ENCODE assay signal across 17 cellular contexts in genomic region chr2:28335666-28336065, GRCh38.
"Had no signal": no experiment of that assay in that cellular context is flagged by ENCODE, and none has a peak within 500 bp of the region (broad histone marks: within the 10 kb centered on the region; RNA-seq: fewer than 3 reads in every experiment).

No MANE protein-coding gene starts in this region.

- H3K27ac Mint-ChIP-seq: activated CD4-positive, alpha-beta T cell treated with anti-CD3 and anti-CD28 coated beads, Interleukin-2, amount 10 ng/mL, durations not matched to agents 24 days and 14 days; activated naive CD4-positive, alpha-beta T cell treated with anti-CD3 and anti-CD28 coated beads for 36 hours; activated naive CD8-positive, alpha-beta T cell treated with anti-CD3 and anti-CD28 coated beads, Interleukin-2, amount 50 U/mL, for 24 hours; activated T-cell treated with anti-CD3 and anti-CD28 coated beads, Interleukin-2, amount 50 U/mL, for 24 hours; activated T-helper 2 cell treated with anti-CD3 and anti-CD28 coated beads, Interferon-gamma antibody, Interleukin-2, Interleukin-4, amounts not matched to agents 10 μg/mL and 5 μg/mL and 100 μg/mL, durations not matched to agents 14 hours and 24 hours and 36 hours; memory B cell; stimulated activated memory B cell treated with anti-CD40 and anti-IgM and Interleukin-4, amounts not matched to agents 10 μg/mL and 1 μg/mL and 100 μg/mL, for 72 hours had no signal

- H3K9me3 Mint-ChIP-seq: activated naive CD4-positive, alpha-beta T cell treated with anti-CD3 and anti-CD28 coated beads for 36 hours; activated naive CD8-positive, alpha-beta T cell treated with anti-CD3 and anti-CD28 coated beads, Interleukin-2, amount 50 U/mL, for 24 hours; activated T-cell treated with anti-CD3 and anti-CD28 coated beads, Interleukin-2, amount 50 U/mL, for 24 hours; activated T-helper 2 cell treated with anti-CD3 and anti-CD28 coated beads, Interferon-gamma antibody, Interleukin-2, Interleukin-4, amounts not matched to agents 10 μg/mL and 5 μg/mL and 100 μg/mL, durations not matched to agents 14 hours and 24 hours and 36 hours; memory B cell; stimulated activated memory B cell treated with anti-CD40 and anti-IgM and Interleukin-4, amounts not matched to agents 10 μg/mL and 1 μg/mL and 100 μg/mL, for 72 hours had no signal

- H3K36me3 ChIP-seq: brain microvascular endothelial cell, sigmoid colon, thyroid gland had no signal

- H3K4me1 ChIP-seq: parathyroid adenoma, thyroid gland had no signal

- H3K4me1 Mint-ChIP-seq: activated CD4-positive, alpha-beta T cell treated with anti-CD3 and anti-CD28 coated beads, Interleukin-2, amount 10 ng/mL, durations not matched to agents 24 days and 14 days; activated naive CD8-positive, alpha-beta T cell treated with anti-CD3 and anti-CD28 coated beads, Interleukin-2, amount 50 U/mL, for 24 hours; memory B cell; stimulated activated memory B cell treated with anti-CD40 and anti-IgM and Interleukin-4, amounts not matched to agents 10 μg/mL and 1 μg/mL and 100 μg/mL, for 72 hours had no signal

- H3K4me3 Mint-ChIP-seq: activated CD4-positive, alpha-beta T cell treated with anti-CD3 and anti-CD28 coated beads, Interleukin-2, amount 10 ng/mL, durations not matched to agents 24 days and 14 days; activated CD8-positive, alpha-beta T cell treated with anti-CD3 and anti-CD28 coated beads, Interleukin-2, amount 10 ng/mL, durations not matched to agents 7 days and 5 days; activated naive CD4-positive, alpha-beta T cell treated with anti-CD3 and anti-CD28 coated beads for 36 hours; activated naive CD8-positive, alpha-beta T cell treated with anti-CD3 and anti-CD28 coated beads, Interleukin-2, amount 50 U/mL, for 24 hours; activated T-cell treated with anti-CD3 and anti-CD28 coated beads, Interleukin-2, amount 50 U/mL, for 24 hours; memory B cell; naive thymus-derived CD8-positive, alpha-beta T cell; stimulated activated memory B cell treated with anti-CD40 and anti-IgM and Interleukin-4, amounts not matched to agents 10 μg/mL and 1 μg/mL and 100 μg/mL, for 72 hours had no signal

- H2AFZ ChIP-seq: parathyroid adenoma had no signal

- H3K79me2 ChIP-seq: parathyroid adenoma had no signal

- H3K27me3 Mint-ChIP-seq: activated CD4-positive, alpha-beta T cell treated with anti-CD3 and anti-CD28 coated beads, Interleukin-2, amount 10 ng/mL, durations not matched to agents 24 days and 14 days; activated naive CD8-positive, alpha-beta T cell treated with anti-CD3 and anti-CD28 coated beads, Interleukin-2, amount 50 U/mL, for 24 hours; activated T-cell treated with anti-CD3 and anti-CD28 coated beads, Interleukin-2, amount 50 U/mL, for 24 hours; memory B cell; naive thymus-derived CD8-positive, alpha-beta T cell; stimulated activated memory B cell treated with anti-CD40 and anti-IgM and Interleukin-4, amounts not matched to agents 10 μg/mL and 1 μg/mL and 100 μg/mL, for 72 hours had no signal

- H3K9me3 ChIP-seq: sigmoid colon, thyroid gland had no signal

- H3K27ac ChIP-seq: brain microvascular endothelial cell, coronary artery, parathyroid adenoma, sigmoid colon, thyroid gland had no signal

- DNase-seq: activated CD4-positive, alpha-beta T cell treated with anti-CD3 and anti-CD28 coated beads, Interleukin-2, amount 10 ng/mL, durations not matched to agents 24 days and 14 days; activated CD8-positive, alpha-beta T cell treated with anti-CD3 and anti-CD28 coated beads, Interleukin-2, amount 10 ng/mL, durations not matched to agents 7 days and 5 days; activated naive CD4-positive, alpha-beta T cell treated with anti-CD3 and anti-CD28 coated beads for 36 hours; activated naive CD8-positive, alpha-beta T cell treated with anti-CD3 and anti-CD28 coated beads, Interleukin-2, amount 50 U/mL, for 24 hours; activated T-cell treated with anti-CD3 and anti-CD28 coated beads, Interleukin-2, amount 50 U/mL, for 24 hours; anterior cingulate cortex; brain microvascular endothelial cell; kidney glomerular epithelial cell; naive thymus-derived CD8-positive, alpha-beta T cell; stimulated activated CD4-positive, alpha-beta T cell treated with anti-CD3 and anti-CD28 coated beads, Interleukin-4, amount 100 ng/mL, for 24 hours; thyroid gland had no signal

- H3K27me3 ChIP-seq: brain microvascular endothelial cell, sigmoid colon, thyroid gland had no signal

- H3K4me3 ChIP-seq: coronary artery, sigmoid colon, thyroid gland had no signal

- ATAC-seq: activated CD8-positive, alpha-beta T cell treated with anti-CD3 and anti-CD28 coated beads, Interleukin-2, amount 10 ng/mL, durations not matched to agents 7 days and 5 days; activated naive CD8-positive, alpha-beta T cell treated with anti-CD3 and anti-CD28 coated beads, Interleukin-2, amount 50 U/mL, for 24 hours; naive thymus-derived CD8-positive, alpha-beta T cell; stimulated activated memory B cell treated with anti-CD40 and anti-IgM and Interleukin-4, amounts not matched to agents 10 μg/mL and 1 μg/mL and 100 μg/mL, for 72 hours had no signal
